Comparison of ENCODE assay signal across 8 cellular contexts in the genomic region with DNA sequence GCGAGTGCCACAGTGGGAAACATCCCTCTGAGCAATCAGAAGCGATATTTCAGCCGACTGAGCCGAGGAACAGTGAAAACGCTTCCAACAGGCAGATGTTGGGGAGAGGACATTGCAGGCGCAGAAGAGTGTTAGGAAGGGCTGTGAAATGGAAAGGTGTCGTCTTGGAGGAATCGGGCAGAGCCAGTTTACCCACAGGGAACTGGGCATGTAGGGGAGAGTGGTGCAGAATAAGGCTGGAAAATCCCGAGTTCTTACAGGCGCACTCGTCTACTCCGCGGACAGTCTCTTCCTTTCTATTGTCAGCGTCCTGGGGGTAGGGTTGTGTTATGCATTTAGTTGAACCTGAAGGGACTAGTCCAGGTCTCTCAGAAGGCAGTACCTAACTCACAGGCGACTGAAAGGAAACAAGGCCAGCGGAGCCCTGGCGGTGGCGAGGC. TPM values are rescaled to one million over a fixed set of nuclear protein-coding genes. Genes with fewer than 3 reads are reported as not detected.
DNase-seq lines count a peak whose midpoint lies in the region; TF ChIP-seq lines count a peak whose summit lies in the region.

No MANE protein-coding gene starts in this region.

- peak overlapping the region; percentile 92 for H3K27ac Mint-ChIP-seq in endodermal cell

- peak overlapping the region; percentile 92 for H3K4me2 ChIP-seq in OCI-LY1 (ENCODE audit: low read length)

- H3K9ac ChIP-seq in OCI-LY1 (ENCODE audit: low read length) (peak overlapping the region; percentile 69; the same call in 1 of the 2 replicates), endodermal cell (ENCODE audit: extremely low read depth, low read length, poor library complexity, severe bottlenecking) (peak overlapping the region; percentile 48)

- H3K4me1 ChIP-seq in OCI-LY1 (ENCODE audit: insufficient read depth, low read length, severe bottlenecking) (peaks cover 23% of the 10 kb centered on the region), endodermal cell (ENCODE audit: control insufficient read depth, insufficient read depth, low read length) (peaks cover 4% of the 10 kb centered on the region), neuron (ENCODE audit: insufficient read depth, low read length) (peaks cover 18% of the 10 kb centered on the region)

- H3K36me3 ChIP-seq in OCI-LY1 (ENCODE audit: insufficient read depth, low read length) (no peaks in the 10 kb centered on the region; the same call in 1 of the 2 replicates), endodermal cell (ENCODE audit: control insufficient read depth, insufficient read depth, low read length) (peaks cover 3% of the 10 kb centered on the region), neuron (ENCODE audit: insufficient read depth, low read length) (no peaks in the 10 kb centered on the region)

- peaks cover 23% of the 10 kb centered on the region for H3K4me1 Mint-ChIP-seq in endodermal cell

- H3K4me3 Mint-ChIP-seq in endodermal cell: peak overlapping the region; percentile 79

- peaks cover 19% of the 10 kb centered on the region for H3K27me3 Mint-ChIP-seq in endodermal cell (ENCODE audit: insufficient read depth)

- TF ChIP-seq CTCF in OCI-LY1 (IDR thresholded peaks at IDR 0.05; ENCODE audit: low read length) (no peak), endodermal cell (conservative IDR thresholded peaks at IDR 0.05) (no peak)

- H3K36me3 Mint-ChIP-seq in endodermal cell (ENCODE audit: low read depth): no peaks in the 10 kb centered on the region

- no peaks in the 10 kb centered on the region for H3K9me3 ChIP-seq in OCI-LY1 (ENCODE audit: low read length)
- H3K9me3 ChIP-seq in endodermal cell (ENCODE audit: control insufficient read depth, low read length): no peaks in the 10 kb centered on the region
- H3K9me3 ChIP-seq in neuron (ENCODE audit: low read length): no peaks in the 10 kb centered on the region

- no peaks in the 10 kb centered on the region for H3K9me2 ChIP-seq in OCI-LY1 (ENCODE audit: low read depth, low read length)

- H3K27ac ChIP-seq in OCI-LY1 (ENCODE audit: low read depth, low read length, poor library complexity, severe bottlenecking): no peak overlapping the region
- H3K27ac ChIP-seq in endodermal cell (ENCODE audit: low read depth, low read length): no peak overlapping the region

- WGBS in endodermal cell (ENCODE audit: insufficient coverage in 1 of 2, insufficient read length in 1 of 2), 2 experiments: 45 to 62% methylated on average over 9 to 18 of the region's 18 CpGs

- DNase-seq in CD1c-positive myeloid dendritic cell (ENCODE audit: extremely low spot score) (peak; percentile 41), endodermal cell (no peak), DMS 273 (lab: John Stamatoyannopoulos, UW; ENCODE audit: unreplicated experiment) (no peak), COLO829 (ENCODE audit: low spot score) (no peak), NOMO-1 treated with DMSO at 0.1 percent for 48 hours (lab: John Stamatoyannopoulos, UW; ENCODE audit: unreplicated experiment) (no peak), SW480 (ENCODE audit: low spot score) (no peak)

- H2AFZ ChIP-seq in OCI-LY1 (ENCODE audit: low read length) (no peak overlapping the region), neuron (ENCODE audit: low read depth, low read length) (peak overlapping the region; percentile 96)

- H3K9me3 Mint-ChIP-seq in endodermal cell: no peaks in the 10 kb centered on the region

- H3K79me2 ChIP-seq in OCI-LY1 (ENCODE audit: insufficient read depth, low read length): peaks cover 27% of the 10 kb centered on the region

- H3K4me3 ChIP-seq in OCI-LY1 (ENCODE audit: low read depth, low read length, poor library complexity, severe bottlenecking): peak overlapping the region; percentile 72
- H3K4me3 ChIP-seq in endodermal cell (ENCODE audit: low read length): peak overlapping the region; percentile 78
- H3K4me3 ChIP-seq in neuron (ENCODE audit: low read length): peak overlapping the region; percentile 71

- H4K20me1 ChIP-seq in OCI-LY1 (ENCODE audit: insufficient read depth, low read length): no peaks in the 10 kb centered on the region

- H3F3A ChIP-seq in OCI-LY1 (ENCODE audit: insufficient read depth, low read length): no peaks in the 10 kb centered on the region

- H3K27me3 ChIP-seq in OCI-LY1 (ENCODE audit: insufficient read depth, low read length): no peaks in the 10 kb centered on the region
- H3K27me3 ChIP-seq in endodermal cell (ENCODE audit: control insufficient read depth, insufficient read depth, low read length, poor library complexity, severe bottlenecking): no peaks in the 10 kb centered on the region
- H3K27me3 ChIP-seq in neuron (ENCODE audit: insufficient read depth, low read length): no peaks in the 10 kb centered on the region

RNA-seq across cellular contexts. Expression of a gene that starts 1.1 kb away (rescaled TPM):
- 100 to 1,000 TPM; 821 to 864 TPM for total RNA-seq in endodermal cell
- 422 TPM for polyA plus RNA-seq in endodermal cell (2013, experiment 1 of 2)
- polyA plus RNA-seq in endodermal cell (2013, experiment 2 of 2): 467 TPM
